In the genomic region with DNA sequence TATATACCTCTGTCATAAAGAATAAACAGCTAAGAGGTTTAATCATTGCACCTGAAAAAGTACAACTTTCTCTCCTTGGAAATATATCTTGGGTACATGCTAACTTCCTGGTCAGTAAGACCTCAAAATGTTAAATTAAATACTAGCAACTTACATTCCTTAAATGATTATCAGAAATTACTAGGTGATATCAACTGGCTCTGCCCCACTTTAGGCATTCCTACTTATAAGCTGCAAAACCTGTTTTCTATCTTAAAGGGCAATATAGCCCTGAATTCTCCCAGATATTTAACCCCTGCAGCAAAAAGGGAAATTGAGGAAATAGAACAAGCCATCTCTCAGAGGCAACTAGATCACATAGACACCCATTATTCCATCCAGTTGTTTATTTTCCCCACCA, we compare ENCODE assay signal across 34 cellular contexts. TPM values are rescaled to one million over a fixed set of nuclear protein-coding genes. Genes with fewer than 3 reads are reported as not detected.
"Had no signal": no experiment of that assay in that cellular context is flagged by ENCODE, and none has a peak within 500 bp of the region (broad histone marks: within the 10 kb centered on the region; RNA-seq: fewer than 3 reads in every experiment).

No MANE protein-coding gene starts in this region.

- H3K9me3 Mint-ChIP-seq: activated CD4-positive, alpha-beta memory T cell treated with anti-CD3 and anti-CD28 coated beads for 36 hours; activated naive CD4-positive, alpha-beta T cell treated with anti-CD3 and anti-CD28 coated beads, Interleukin-2, amount 10 ng/mL, durations not matched to agents 7 days and 5 days; activated naive CD8-positive, alpha-beta T cell treated with anti-CD3 and anti-CD28 coated beads, Interleukin-2, amount 50 U/mL, for 24 hours; activated T-cell treated with anti-CD3 and anti-CD28 coated beads, Interleukin-2, amount 50 U/mL, for 4 hours had no signal

- H3K4me1 ChIP-seq: Peyer's patch, SJSA1 had no signal

- H3K4me2 ChIP-seq: SK-N-SH had no signal

- H3K4me1 Mint-ChIP-seq: activated naive CD4-positive, alpha-beta T cell treated with anti-CD3 and anti-CD28 coated beads, Interleukin-2, amount 10 ng/mL, durations not matched to agents 7 days and 5 days had no signal

- H3K36me3 ChIP-seq: cardiac muscle cell, MG63, Peyer's patch, SJSA1 had no signal

- H3K4me3 Mint-ChIP-seq: activated CD4-positive, alpha-beta memory T cell treated with anti-CD3 and anti-CD28 coated beads for 36 hours; activated naive CD4-positive, alpha-beta T cell treated with anti-CD3 and anti-CD28 coated beads, Interleukin-2, amount 10 ng/mL, durations not matched to agents 7 days and 5 days; activated naive CD8-positive, alpha-beta T cell; activated naive CD8-positive, alpha-beta T cell treated with anti-CD3 and anti-CD28 coated beads, Interleukin-2, amount 50 U/mL, for 24 hours; activated T-cell treated with anti-CD3 and anti-CD28 coated beads, Interleukin-2, amount 50 U/mL, for 4 hours; activated T-helper 1 cell treated with anti-CD3 and anti-CD28 coated beads, Interleukin-12 subunit alpha, Interleukin-12 subunit beta, Interleukin-2, Interleukin-4 antibody, amounts not matched to agents 30 ng/mL and 10 ng/mL and 1 ng/mL, durations not matched to agents 14 hours and 24 hours and 36 hours; T-helper 1 cell treated with Interleukin-12 subunit alpha and Interleukin-12 subunit beta and Interleukin-4 antibody, amounts not matched to agents 30 μg/mL and 1 μg/mL, for 36 hours; T-helper 2 cell treated with Interferon-gamma antibody and Interleukin-4, amounts not matched to agents 5 μg/mL and 100 μg/mL, for 36 hours had no signal

- H3K9me3 ChIP-seq: MG63, Peyer's patch, SJSA1, SK-N-SH had no signal

- H3K27me3 ChIP-seq: cardiac muscle cell, Peyer's patch had no signal

- DNase-seq: activated CD4-positive, alpha-beta memory T cell treated with anti-CD3 and anti-CD28 coated beads for 36 hours; activated CD4-positive, alpha-beta T cell treated with anti-CD3 and anti-CD28 coated beads for 4 hours; activated CD4-positive, alpha-beta T cell treated with anti-CD3 and anti-CD28 coated beads, Interleukin-2, amount 50 U/mL, for 1 hour; activated CD4-positive, CD25-positive, alpha-beta regulatory T cell treated with anti-CD3 and anti-CD28 coated beads, Interleukin-2, amount 50 U/mL, for 72 hours; activated CD8-positive, alpha-beta memory T cell treated with anti-CD3 and anti-CD28 coated beads, Interleukin-2, amount 50 U/mL, for 4 hours; activated gamma-delta T cell treated with Interleukin-2 at 50 U/mL for 16 hours; activated naive CD4-positive, alpha-beta T cell treated with anti-CD3 and anti-CD28 coated beads, Interleukin-2, amount 10 ng/mL, durations not matched to agents 7 days and 5 days; activated naive CD8-positive, alpha-beta T cell treated with anti-CD3 and anti-CD28 coated beads, Interleukin-2, amount 50 U/mL, for 24 hours; activated T-cell treated with anti-CD3 and anti-CD28 coated beads for 4 hours; activated T-cell treated with anti-CD3 and anti-CD28 coated beads, Interleukin-2, amount 50 U/mL, for 4 hours; anterior cingulate cortex; Kasumi-1; KG1; MG63; NCI-H1105 treated with DMSO at 0.1 percent for 48 hours; NCI-H1436 treated with DMSO at 0.1 percent for 48 hours; NCI-H1694 treated with DMSO at 0.1 percent for 48 hours; NCI-H2029; NCI-H2171; NCI-H510A; NCI-H748 treated with DMSO at 0.1 percent for 48 hours; NK-92 treated with Interleukin-12 subunit alpha and Interleukin-12 subunit beta, amount 100 ng/mL, for 24 hours; PC-3; Peyer's patch; RPMI8226; SHP77 treated with DMSO at 0.1 percent for 48 hours; SK-N-SH had no signal

- H3K27ac ChIP-seq: cardiac muscle cell, Peyer's patch, SJSA1 had no signal

- H3K27ac Mint-ChIP-seq: activated CD4-positive, alpha-beta memory T cell treated with anti-CD3 and anti-CD28 coated beads for 36 hours; activated naive CD4-positive, alpha-beta T cell treated with anti-CD3 and anti-CD28 coated beads, Interleukin-2, amount 10 ng/mL, durations not matched to agents 7 days and 5 days; activated naive CD8-positive, alpha-beta T cell; activated naive CD8-positive, alpha-beta T cell treated with anti-CD3 and anti-CD28 coated beads, Interleukin-2, amount 50 U/mL, for 24 hours; activated T-helper 1 cell treated with anti-CD3 and anti-CD28 coated beads, Interleukin-12 subunit alpha, Interleukin-12 subunit beta, Interleukin-2, Interleukin-4 antibody, amounts not matched to agents 30 ng/mL and 10 ng/mL and 1 ng/mL, durations not matched to agents 14 hours and 24 hours and 36 hours; T-helper 1 cell treated with Interleukin-12 subunit alpha and Interleukin-12 subunit beta and Interleukin-4 antibody, amounts not matched to agents 30 μg/mL and 1 μg/mL, for 36 hours; T-helper 2 cell treated with Interferon-gamma antibody and Interleukin-4, amounts not matched to agents 5 μg/mL and 100 μg/mL, for 36 hours had no signal

- H3K9ac ChIP-seq: SK-N-SH had no signal

- FAIRE-seq: TTC549 had no signal

- ATAC-seq: activated naive CD8-positive, alpha-beta T cell treated with anti-CD3 and anti-CD28 coated beads, Interleukin-2, amount 50 U/mL, for 24 hours; activated T-cell treated with anti-CD3 and anti-CD28 coated beads, Interleukin-2, amount 50 U/mL, for 4 hours; PC-3 had no signal

- H3K36me3 Mint-ChIP-seq: activated CD4-positive, alpha-beta memory T cell treated with anti-CD3 and anti-CD28 coated beads for 36 hours; activated naive CD4-positive, alpha-beta T cell treated with anti-CD3 and anti-CD28 coated beads, Interleukin-2, amount 10 ng/mL, durations not matched to agents 7 days and 5 days had no signal

- H3K4me3 ChIP-seq: cardiac muscle cell, MG63, Peyer's patch, SJSA1 had no signal

RNA-seq across cellular contexts. Expression of a gene that starts 20.8 kb away (rescaled TPM):
- total RNA-seq: PC-3, SJSA1 had no signal

RNA-seq across cellular contexts. Expression of a gene that starts 23.2 kb away (rescaled TPM):
- total RNA-seq: PC-3, SJSA1 had no signal

RNA-seq across cellular contexts. Expression of a gene that starts 43.2 kb away (rescaled TPM):
- total RNA-seq: PC-3, SJSA1 had no signal
- polyA plus RNA-seq: cardiac muscle cell, SK-N-SH had no signal
